2 cellular contexts compared by ENCODE assay signal in the genomic region with DNA sequence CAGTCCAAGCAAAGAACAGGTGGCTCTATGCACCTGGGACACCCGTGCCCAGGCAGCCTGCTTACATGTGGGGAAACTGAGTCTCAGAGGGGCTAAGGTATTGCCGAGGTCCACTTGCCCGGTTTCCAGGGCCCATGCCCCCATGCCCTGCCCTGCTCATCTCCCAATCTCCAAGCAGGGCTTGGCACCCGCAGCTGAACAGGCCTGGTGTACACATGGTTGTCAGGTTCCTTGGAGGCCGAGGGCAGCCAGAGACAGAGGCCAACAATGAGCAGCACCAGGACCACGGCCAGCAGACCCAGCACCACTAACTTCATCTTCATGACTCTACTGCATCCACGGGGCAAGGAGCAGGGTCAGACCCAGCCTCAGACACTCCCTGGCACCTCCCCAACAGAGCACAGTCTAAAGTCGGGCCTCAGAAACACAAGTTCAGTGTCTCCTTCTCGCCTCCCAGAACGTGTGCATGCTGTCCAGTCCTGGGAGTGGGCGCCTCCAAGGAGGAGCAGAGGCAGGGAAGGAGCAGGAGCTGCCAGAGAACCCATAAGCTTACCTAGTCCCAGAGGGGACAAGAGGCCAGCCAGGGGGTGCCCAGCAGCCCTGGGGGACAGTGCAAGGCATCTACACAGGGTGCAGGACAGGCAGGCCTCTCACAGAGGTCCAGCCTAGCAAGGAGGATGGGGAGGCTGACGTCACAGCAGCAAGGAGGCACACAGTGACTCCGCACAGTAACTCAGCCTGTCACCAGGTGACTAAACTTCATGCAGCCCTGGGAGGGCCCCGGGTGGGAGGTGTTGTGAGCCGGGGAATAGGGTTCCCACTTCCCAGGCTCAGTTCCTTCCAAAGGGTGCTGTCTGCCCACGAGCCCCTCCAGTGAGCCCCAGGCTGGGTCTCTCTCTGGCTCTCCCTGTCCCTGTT.
A peak's percentile ranks its signal among the peaks of the same experiment; 100 is the strongest.
TF ChIP-seq lines count a peak whose summit lies in the region.

No MANE protein-coding gene starts in this region.

TF ChIP-seq in SK-N-SH treated with all-trans-retinoic acid at 6 μM for 48 hours, 23 proteins besides CTCF, POLR2A, EP300 and RAD21 (continued from another document):
- no peak for TF ChIP-seq RARB (CRISPR knock-in tag; IDR thresholded peaks at IDR 0.05)
- TF ChIP-seq ESRRG (CRISPR knock-in tag; IDR thresholded peaks at IDR 0.05), result no peak

TF ChIP-seq in Ishikawa, 13 proteins besides CTCF, POLR2A, EP300 and RAD21:
- TF ChIP-seq, protein P1, sequence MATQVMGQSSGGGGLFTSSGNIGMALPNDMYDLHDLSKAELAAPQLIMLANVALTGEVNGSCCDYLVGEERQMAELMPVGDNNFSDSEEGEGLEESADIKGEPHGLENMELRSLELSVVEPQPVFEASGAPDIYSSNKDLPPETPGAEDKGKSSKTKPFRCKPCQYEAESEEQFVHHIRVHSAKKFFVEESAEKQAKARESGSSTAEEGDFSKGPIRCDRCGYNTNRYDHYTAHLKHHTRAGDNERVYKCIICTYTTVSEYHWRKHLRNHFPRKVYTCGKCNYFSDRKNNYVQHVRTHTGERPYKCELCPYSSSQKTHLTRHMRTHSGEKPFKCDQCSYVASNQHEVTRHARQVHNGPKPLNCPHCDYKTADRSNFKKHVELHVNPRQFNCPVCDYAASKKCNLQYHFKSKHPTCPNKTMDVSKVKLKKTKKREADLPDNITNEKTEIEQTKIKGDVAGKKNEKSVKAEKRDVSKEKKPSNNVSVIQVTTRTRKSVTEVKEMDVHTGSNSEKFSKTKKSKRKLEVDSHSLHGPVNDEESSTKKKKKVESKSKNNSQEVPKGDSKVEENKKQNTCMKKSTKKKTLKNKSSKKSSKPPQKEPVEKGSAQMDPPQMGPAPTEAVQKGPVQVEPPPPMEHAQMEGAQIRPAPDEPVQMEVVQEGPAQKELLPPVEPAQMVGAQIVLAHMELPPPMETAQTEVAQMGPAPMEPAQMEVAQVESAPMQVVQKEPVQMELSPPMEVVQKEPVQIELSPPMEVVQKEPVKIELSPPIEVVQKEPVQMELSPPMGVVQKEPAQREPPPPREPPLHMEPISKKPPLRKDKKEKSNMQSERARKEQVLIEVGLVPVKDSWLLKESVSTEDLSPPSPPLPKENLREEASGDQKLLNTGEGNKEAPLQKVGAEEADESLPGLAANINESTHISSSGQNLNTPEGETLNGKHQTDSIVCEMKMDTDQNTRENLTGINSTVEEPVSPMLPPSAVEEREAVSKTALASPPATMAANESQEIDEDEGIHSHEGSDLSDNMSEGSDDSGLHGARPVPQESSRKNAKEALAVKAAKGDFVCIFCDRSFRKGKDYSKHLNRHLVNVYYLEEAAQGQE (IDR thresholded peaks at IDR 0.05; ENCODE audit: low read depth), result peak; percentile 55
- TF ChIP-seq FOXM1 (IDR thresholded peaks at IDR 0.05; ENCODE audit: borderline replicate concordance, low read depth), result no peak
